In genomic region chr1:89723863-89724262, GRCh38 we compare ENCODE assay signal across 8 cellular contexts.
DNase-seq lines count a peak whose midpoint lies in the region; ATAC-seq and TF ChIP-seq lines count a peak whose summit lies in the region.
"Had no signal": no experiment of that assay in that cellular context is flagged by ENCODE, and none has a peak within 500 bp of the region (broad histone marks: within the 10 kb centered on the region; RNA-seq: fewer than 3 reads in every experiment).

No MANE protein-coding gene starts in this region.

- ATAC-seq in IMR-90 (ENCODE audit: low read depth) (no peak), T-helper 17 cell (no peak), gastrocnemius medialis (peak in 1 of 2 donors; percentile 60)
- ATAC-seq in CD8-positive, alpha-beta T cell, result no peak

- in situ Hi-C loops in IMR-90 (cut with MboI; ENCODE audit: low sequenced_read_pairs) (no loop called here), gastrocnemius medialis (cut with MboI; ENCODE audit: low sequenced_read_pairs in 4 of 4) (no loop called here)

- H3K27ac Mint-ChIP-seq in T-helper 17 cell, result peak overlapping the region; percentile 53
- no peak overlapping the region for H3K27ac Mint-ChIP-seq in CD8-positive, alpha-beta T cell

- DNase-seq in IMR-90, result peak; percentile 43
- DNase-seq in T-helper 17 cell, result no peak
- DNase-seq in fibroblast of villous mesenchyme (ENCODE audit: low read depth), result peak; percentile 38
- peak; percentile 13 to 43 for DNase-seq in gastrocnemius medialis
- no peak for DNase-seq in CD8-positive, alpha-beta T cell
- no peak for DNase-seq in glomerular visceral epithelial cell (ENCODE audit: extremely low spot score)
- no peak for DNase-seq in SJCRH30

- H3K9me3 ChIP-seq in IMR-90 (ENCODE audit: control insufficient read depth, insufficient read depth, low read length) (no peaks in the 10 kb centered on the region), T-helper 17 cell (ENCODE audit: control insufficient read depth, low read length, poor library complexity, severe bottlenecking) (no peaks in the 10 kb centered on the region), gastrocnemius medialis (no peaks in the 10 kb centered on the region), SJCRH30 (replicated peaks) (no peaks in the 10 kb centered on the region)
- no peaks in the 10 kb centered on the region for H3K9me3 ChIP-seq in CD8-positive, alpha-beta T cell (ENCODE audit: low read length)

- H2AK5ac ChIP-seq in IMR-90 (ENCODE audit: low read depth, low read length), result peak overlapping the region; percentile 38; the same call in 1 of the 2 replicates

- peaks cover 48% of the 10 kb centered on the region for H3K4me1 Mint-ChIP-seq in T-helper 17 cell
- H3K4me1 Mint-ChIP-seq in CD8-positive, alpha-beta T cell (ENCODE audit: low read depth), result peaks cover 78% of the 10 kb centered on the region

- no peak overlapping the region for H3K18ac ChIP-seq in IMR-90 (ENCODE audit: low read depth, low read length)

- no peak overlapping the region for H3K4me2 ChIP-seq in IMR-90 (ENCODE audit: low read depth, low read length)

- H2BK20ac ChIP-seq in IMR-90 (ENCODE audit: low read depth, low read length), result peak overlapping the region; percentile 14; the same call in 1 of the 2 replicates

- no peak for TF ChIP-seq RAD21 in IMR-90 (IDR thresholded peaks at IDR 0.05; ENCODE audit: low read length)

- H4K8ac ChIP-seq in IMR-90 (ENCODE audit: low read depth in 2 of 2, low read length in 2 of 2), result no peak overlapping the region

- 0 out of 2 replicates have a peak overlapping the region, but pooled peaks have one; percentile 8 for H4K91ac ChIP-seq in IMR-90 (ENCODE audit: insufficient read depth, low read depth, low read length)

- no peak overlapping the region for H2AK9ac ChIP-seq in IMR-90 (replicated peaks; ENCODE audit: low read depth, low read length, poor library complexity)

- H3K9ac ChIP-seq in IMR-90 (ENCODE audit: low read depth, low read length), result no peak overlapping the region

- no peak for TF ChIP-seq POLR2A in IMR-90 (IDR thresholded peaks at IDR 0.05; ENCODE audit: low read depth, low read length)
- no peak for TF ChIP-seq POLR2A in gastrocnemius medialis (IDR thresholded peaks at IDR 0.05)

- peaks cover 7% of the 10 kb centered on the region for H3K36me3 Mint-ChIP-seq in T-helper 17 cell (ENCODE audit: low read depth)
- H3K36me3 Mint-ChIP-seq in CD8-positive, alpha-beta T cell, result peaks cover 11% of the 10 kb centered on the region

- H3K14ac ChIP-seq in IMR-90 (replicated peaks; ENCODE audit: low read depth, low read length), result peak overlapping the region; percentile 1

- no peak overlapping the region for H2BK5ac ChIP-seq in IMR-90 (ENCODE audit: low read depth, low read length, poor library complexity, severe bottlenecking)

- H3K36me3 ChIP-seq in IMR-90 (ENCODE audit: control insufficient read depth, insufficient read depth, low read length), result no peaks in the 10 kb centered on the region
- no peaks in the 10 kb centered on the region for H3K36me3 ChIP-seq in gastrocnemius medialis
- H3K36me3 ChIP-seq in CD8-positive, alpha-beta T cell (ENCODE audit: insufficient read depth, low read length), result no peaks in the 10 kb centered on the region
- H3K36me3 ChIP-seq in SJCRH30, result no peaks in the 10 kb centered on the region

- H3K4me3 ChIP-seq in IMR-90 (ENCODE audit: insufficient read depth, low read depth, low read length), result no peak overlapping the region
- H3K4me3 ChIP-seq in fibroblast of villous mesenchyme (ENCODE audit: low read depth, low read length), result no peak overlapping the region
- H3K4me3 ChIP-seq in gastrocnemius medialis, result no peak overlapping the region
- H3K4me3 ChIP-seq in CD8-positive, alpha-beta T cell (ENCODE audit: low read depth, low read length), result no peak overlapping the region
- H3K4me3 ChIP-seq in SJCRH30, result no peak overlapping the region
- H3K4me3 ChIP-seq: SK-N-MC had no signal

- H4K20me1 ChIP-seq in IMR-90 (ENCODE audit: insufficient read depth, low read length), result peaks cover 3% of the 10 kb centered on the region; the same call in 1 of the 2 replicates

- POLR2A ChIA-PET in IMR-90 (lab: Charles Lee; ENCODE audit: unreplicated experiment), result no interaction called here
- POLR2A ChIA-PET in CD8-positive, alpha-beta T cell (lab: Charles Lee), result interaction anchor here (1.3 to 2.2 kb wide), 2 partner anchors 39 to 78 kb away, joined by 3 to 8 read pairs; no protein-coding TSS in a partner anchor

- peaks cover 21% of the 10 kb centered on the region for H3K9me1 ChIP-seq in IMR-90 (ENCODE audit: insufficient read depth, low read length)

- CTCF ChIA-PET in IMR-90 (lab: Yijun Ruan, JAX), result no interaction called here
- CTCF ChIA-PET in CD8-positive, alpha-beta T cell (lab: Charles Lee), result interaction anchor here (1.8 to 5.0 kb wide), 2 partner anchors 35 to 39 kb away, joined by 3 to 26 read pairs; no protein-coding TSS in a partner anchor

- peak overlapping the region; percentile 12; the same call in 1 of the 2 replicates for H2BK120ac ChIP-seq in IMR-90 (ENCODE audit: low read depth, low read length)

- peaks cover 12% of the 10 kb centered on the region for H3K4me1 ChIP-seq in IMR-90 (ENCODE audit: control insufficient read depth, insufficient read depth, low read length)
- H3K4me1 ChIP-seq in gastrocnemius medialis, result peaks cover 0 to 40% of the 10 kb centered on the region in 2 donors
- H3K4me1 ChIP-seq in CD8-positive, alpha-beta T cell (ENCODE audit: insufficient read depth, low read length), result peaks cover 47% of the 10 kb centered on the region
- H3K4me1 ChIP-seq in SJCRH30, result no peaks in the 10 kb centered on the region

- H3K4me3 Mint-ChIP-seq in T-helper 17 cell, result peak overlapping the region; percentile 39
- H3K4me3 Mint-ChIP-seq in CD8-positive, alpha-beta T cell, result no peak overlapping the region

- H3K27me3 ChIP-seq in IMR-90 (ENCODE audit: control insufficient read depth, insufficient read depth, low read length), result no peaks in the 10 kb centered on the region
- H3K27me3 ChIP-seq in gastrocnemius medialis, result no peaks in the 10 kb centered on the region
- H3K27me3 ChIP-seq in CD8-positive, alpha-beta T cell (ENCODE audit: insufficient read depth, low read length), result no peaks in the 10 kb centered on the region
- H3K27me3 ChIP-seq in SJCRH30, result no peaks in the 10 kb centered on the region

- dilution Hi-C loops in IMR-90 (cut with HindIII; ENCODE audit: low sequenced_read_pairs, unreplicated experiment), result no loop called here

- H2BK15ac ChIP-seq in IMR-90 (ENCODE audit: low read depth, low read length), result peak overlapping the region; percentile 22; the same call in 1 of the 3 replicates

- H3K79me1 ChIP-seq in IMR-90 (ENCODE audit: low read depth in 1 of 2, low read length in 2 of 2), result peaks cover 10 to 30% of the 10 kb centered on the region in 2 experiments; a peak in 3 of 4 replicates

- H3K23ac ChIP-seq in IMR-90 (ENCODE audit: low read depth, low read length), result no peak overlapping the region

- H3K27ac ChIP-seq in IMR-90 (ENCODE audit: insufficient read depth, low read length), result no peak overlapping the region
- H3K27ac ChIP-seq in gastrocnemius medialis, result peak overlapping the region; percentile 4 to 60 (median 49)
- H3K27ac ChIP-seq in CD8-positive, alpha-beta T cell (ENCODE audit: low read depth, low read length), result no peak overlapping the region
- no peak overlapping the region for H3K27ac ChIP-seq in SJCRH30
- H3K27ac ChIP-seq: SK-N-MC had no signal

- WGBS in IMR-90 (ENCODE audit: extremely low coverage in 2 of 2, insufficient read length in 1 of 2), 2 experiments, result no CpG with 5 or more reads among the region's 6 CpGs

- intact Hi-C loops in IMR-90 (cut with micrococcal nuclease) (loop anchor here (5.0 kb wide), 1 partner anchor 92 kb away; the partner anchor contains the start of gene LRRC8C), gastrocnemius medialis (cut with DNase I; ENCODE audit: low total_unique reads) (no loop called here)
- intact Hi-C loops in CD8-positive, alpha-beta T cell (cut with DNase I, micrococcal nuclease), result loop anchor here in 1 of 2 experiments (5.0 kb wide), 2 partner anchors 33 to 37 kb away; no protein-coding TSS in a partner anchor

- H3K4ac ChIP-seq in IMR-90 (ENCODE audit: low read depth, low read length), result 0 out of 2 replicates have a peak overlapping the region, but pooled peaks have one; percentile 8

- no TSS peak for BruUV-seq in IMR-90 (replicated peaks; lab: Mats Ljungman, UMichigan)

- no peak overlapping the region for H3K56ac ChIP-seq in IMR-90 (ENCODE audit: extremely low read depth, insufficient read depth, low read length)

- H4K5ac ChIP-seq in IMR-90 (ENCODE audit: low read depth, low read length), result no peak overlapping the region

- no peaks in the 10 kb centered on the region for H3K9me3 Mint-ChIP-seq in CD8-positive, alpha-beta T cell

- no peaks in the 10 kb centered on the region for H3K27me3 Mint-ChIP-seq in T-helper 17 cell
- H3K27me3 Mint-ChIP-seq in CD8-positive, alpha-beta T cell (ENCODE audit: low read depth), result no peaks in the 10 kb centered on the region

- TF ChIP-seq CTCF in IMR-90 (conservative IDR thresholded peaks at IDR 0.05; ENCODE audit: low read depth, low read length), result no peak
- no peak for TF ChIP-seq CTCF in fibroblast of villous mesenchyme (IDR thresholded peaks at IDR 0.05; ENCODE audit: insufficient read depth, low read depth, low read length)
- TF ChIP-seq CTCF in gastrocnemius medialis (IDR thresholded peaks at IDR 0.05 in 4 of 5, conservative IDR thresholded peaks at IDR 0.05 in 1 of 5), result no peak
- TF ChIP-seq CTCF in CD8-positive, alpha-beta T cell (IDR thresholded peaks at IDR 0.05), result no peak

- no peak overlapping the region for H2AFZ ChIP-seq in IMR-90 (replicated peaks; ENCODE audit: low read length, poor library complexity)

TF ChIP-seq in IMR-90, 13 proteins besides CTCF, POLR2A, EP300 and RAD21:
- TF ChIP-seq, protein P1, sequence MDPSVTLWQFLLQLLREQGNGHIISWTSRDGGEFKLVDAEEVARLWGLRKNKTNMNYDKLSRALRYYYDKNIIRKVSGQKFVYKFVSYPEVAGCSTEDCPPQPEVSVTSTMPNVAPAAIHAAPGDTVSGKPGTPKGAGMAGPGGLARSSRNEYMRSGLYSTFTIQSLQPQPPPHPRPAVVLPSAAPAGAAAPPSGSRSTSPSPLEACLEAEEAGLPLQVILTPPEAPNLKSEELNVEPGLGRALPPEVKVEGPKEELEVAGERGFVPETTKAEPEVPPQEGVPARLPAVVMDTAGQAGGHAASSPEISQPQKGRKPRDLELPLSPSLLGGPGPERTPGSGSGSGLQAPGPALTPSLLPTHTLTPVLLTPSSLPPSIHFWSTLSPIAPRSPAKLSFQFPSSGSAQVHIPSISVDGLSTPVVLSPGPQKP (IDR thresholded peaks at IDR 0.05; ENCODE audit: borderline replicate concordance, low read depth, low read length), result no peak
- TF ChIP-seq CEBPB (IDR thresholded peaks at IDR 0.05; ENCODE audit: low read depth, low read length), result peak; percentile 51
TF ChIP-seq in IMR-90: peak in this region for 1.

Comparison
In these comparisons a context has a peak if more than half of its experiments do, and no peak if none do; other contexts are left out.
1. DNase-seq: peak in IMR-90 (single experiment), fibroblast of villous mesenchyme (single experiment) and gastrocnemius medialis (2 of 2); none in T-helper 17 cell (0 of 3), CD8-positive, alpha-beta T cell (0 of 7), glomerular visceral epithelial cell (single experiment) and SJCRH30 (0 of 2).
2. H3K27ac ChIP-seq: peak in gastrocnemius medialis (4 of 4); none in IMR-90 (single experiment), CD8-positive, alpha-beta T cell (single experiment) and SJCRH30 (single experiment).